In genomic region chr1:210373878-210374599, GRCh38 we compare ENCODE assay signal across 8 cellular contexts. TPM values are rescaled to one million over a fixed set of nuclear protein-coding genes. Genes with fewer than 3 reads are reported as not detected.
A peak's percentile ranks its signal among the peaks of the same experiment; 100 is the strongest.
DNase-seq lines count a peak whose midpoint lies in the region; ATAC-seq and TF ChIP-seq lines count a peak whose summit lies in the region.

No MANE protein-coding gene starts in this region.

- H3K27me3 ChIP-seq in Peyer's patch: no peaks in the 10 kb centered on the region
- H3K27me3 ChIP-seq in skeletal muscle satellite cell (ENCODE audit: control insufficient read depth, insufficient read depth, low read length): no peaks in the 10 kb centered on the region

- H3K4me1 ChIP-seq in Peyer's patch: no peaks in the 10 kb centered on the region
- peaks cover 63% of the 10 kb centered on the region for H3K4me1 ChIP-seq in skeletal muscle satellite cell (ENCODE audit: control insufficient read depth, insufficient read depth, low read length)

- peak overlapping the region in 2 of 4 donors; percentile 43 to 55 for H3K27ac ChIP-seq in Peyer's patch

- no peaks in the 10 kb centered on the region for H3K9me3 ChIP-seq in Peyer's patch
- no peaks in the 10 kb centered on the region for H3K9me3 ChIP-seq in skeletal muscle satellite cell (replicated peaks; ENCODE audit: low read length)

- DNase-seq in DMS53 treated with DMSO at 0.1 percent for 48 hours (lab: John Stamatoyannopoulos, UW; ENCODE audit: unreplicated experiment) (peak; percentile 98), Peyer's patch (peak in 2 of 3 donors; percentile 56 to 74), head of caudate nucleus (peak; percentile 45 to 86 (median 74)), NCI-H128 (lab: John Stamatoyannopoulos, UW; ENCODE audit: unreplicated experiment) (no peak)
- DNase-seq in activated T-helper 1 cell treated with anti-CD3 and anti-CD28 coated beads, Interleukin-2, amount 50 U/mL, for 16 hours (ENCODE audit: low read depth in 1 of 2, low spot score in 1 of 2): peak; percentile 26 to 44

- no peak for TF ChIP-seq POLR2A in Peyer's patch (IDR thresholded peaks at IDR 0.05)

- H3K36me3 ChIP-seq in Peyer's patch: no peaks in the 10 kb centered on the region
- no peaks in the 10 kb centered on the region for H3K36me3 ChIP-seq in skeletal muscle satellite cell (ENCODE audit: insufficient read depth, low read length)

- peak overlapping the region; percentile 18 for H3K4me2 ChIP-seq in skeletal muscle satellite cell (ENCODE audit: low read length)

- intact Hi-C loops in head of caudate nucleus (cut with DNase I): no loop called here

- peak; percentile 71 for ATAC-seq in GM19452 (IDR thresholded peaks at IDR 0.05; ENCODE audit: unreplicated experiment)
- peak; percentile 65 for ATAC-seq in HG03521 (IDR thresholded peaks at IDR 0.05; ENCODE audit: unreplicated experiment)

- peak overlapping the region; percentile 67 for H3K9ac ChIP-seq in skeletal muscle satellite cell (ENCODE audit: low read depth, low read length)

- peak in 4 of 6 experiments; percentile 51 to 58 (median 52) for TF ChIP-seq CTCF in Peyer's patch (IDR thresholded peaks at IDR 0.05)

- H3K4me3 ChIP-seq in Peyer's patch (no peak overlapping the region), skeletal muscle satellite cell (ENCODE audit: low read length) (no peak overlapping the region)

RNA-seq across cellular contexts. Expression of gene HHAT, which starts 45.3 kb away (rescaled TPM):
- total RNA-seq in Peyer's patch: 10 to 100 TPM in 1 of 4 donors, 1 to 10 TPM in 3; 2.3 to 16.9 (median 7.3) TPM
- 0.51 and 2.2 TPM in 2 replicates for total RNA-seq in skeletal muscle satellite cell (2012; rRNA removed)
